In the genomic region with DNA sequence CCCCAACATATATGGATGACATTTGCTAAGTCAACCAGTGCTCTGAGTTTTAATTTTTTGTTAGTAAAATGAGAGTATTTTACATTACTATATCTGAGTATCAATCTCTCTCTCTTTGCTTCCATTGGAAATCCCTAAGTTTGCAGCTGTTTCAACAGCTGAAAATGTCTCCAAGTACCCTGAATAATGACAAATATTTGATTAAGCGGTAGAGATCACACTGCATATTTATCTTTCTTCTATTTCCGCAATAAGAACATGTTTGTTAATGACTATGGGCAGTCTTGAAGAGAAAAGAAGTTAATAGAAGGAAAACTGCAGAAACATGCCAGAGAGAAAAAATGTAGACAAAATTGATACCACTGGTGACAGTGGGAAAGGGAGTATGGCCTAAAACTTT, we compare ENCODE assay signal across 25 cellular contexts.
"Had no signal": no experiment of that assay in that cellular context is flagged by ENCODE, and none has a peak within 500 bp of the region (broad histone marks: within the 10 kb centered on the region; RNA-seq: fewer than 3 reads in every experiment).

No MANE protein-coding gene starts in this region.

- ATAC-seq: activated CD4-positive, alpha-beta T cell treated with anti-CD3 and anti-CD28 coated beads for 36 hours; PC-3 had no signal

- H3K4me1 Mint-ChIP-seq: activated CD4-positive, alpha-beta memory T cell treated with anti-CD3 and anti-CD28 coated beads, Interleukin-2, amount 10 ng/mL, durations not matched to agents 7 days and 5 days; activated CD4-positive, alpha-beta T cell treated with anti-CD3 and anti-CD28 coated beads for 36 hours; activated naive CD4-positive, alpha-beta T cell treated with anti-CD3 and anti-CD28 coated beads, Interleukin-2, amount 10 ng/mL, durations not matched to agents 7 days and 5 days; activated naive CD8-positive, alpha-beta T cell treated with anti-CD3 and anti-CD28 coated beads for 36 hours; IgD-negative memory B cell had no signal

- H3K4me3 ChIP-seq: breast epithelium, MG63, SK-N-MC had no signal

- H3K4me1 ChIP-seq: breast epithelium had no signal

- H3K4me3 Mint-ChIP-seq: activated CD4-positive, alpha-beta memory T cell treated with anti-CD3 and anti-CD28 coated beads, Interleukin-2, amount 10 ng/mL, durations not matched to agents 7 days and 5 days; activated CD4-positive, alpha-beta T cell treated with anti-CD3 and anti-CD28 coated beads for 36 hours; activated naive CD4-positive, alpha-beta T cell treated with anti-CD3 and anti-CD28 coated beads, Interleukin-2, amount 10 ng/mL, durations not matched to agents 7 days and 5 days; activated naive CD8-positive, alpha-beta T cell treated with anti-CD3 and anti-CD28 coated beads for 36 hours; IgD-negative memory B cell had no signal

- H3K27ac Mint-ChIP-seq: activated CD4-positive, alpha-beta memory T cell treated with anti-CD3 and anti-CD28 coated beads, Interleukin-2, amount 10 ng/mL, durations not matched to agents 7 days and 5 days; activated CD4-positive, alpha-beta T cell treated with anti-CD3 and anti-CD28 coated beads for 36 hours; activated naive CD4-positive, alpha-beta T cell treated with anti-CD3 and anti-CD28 coated beads, Interleukin-2, amount 10 ng/mL, durations not matched to agents 7 days and 5 days; activated naive CD8-positive, alpha-beta T cell treated with anti-CD3 and anti-CD28 coated beads for 36 hours; activated T-helper 2 cell treated with anti-CD3 and anti-CD28 coated beads, Interferon-gamma antibody, Interleukin-2, Interleukin-4, amounts not matched to agents 10 μg/mL and 5 μg/mL and 100 μg/mL, durations not matched to agents 14 hours and 24 hours and 36 hours; IgD-negative memory B cell had no signal

- H3K36me3 ChIP-seq: breast epithelium, MG63, WERI-Rb-1 had no signal

- H3K27me3 Mint-ChIP-seq: activated CD4-positive, alpha-beta memory T cell treated with anti-CD3 and anti-CD28 coated beads, Interleukin-2, amount 10 ng/mL, durations not matched to agents 7 days and 5 days; activated CD4-positive, alpha-beta T cell treated with anti-CD3 and anti-CD28 coated beads for 36 hours; activated naive CD4-positive, alpha-beta T cell treated with anti-CD3 and anti-CD28 coated beads, Interleukin-2, amount 10 ng/mL, durations not matched to agents 7 days and 5 days; activated naive CD8-positive, alpha-beta T cell treated with anti-CD3 and anti-CD28 coated beads for 36 hours; IgD-negative memory B cell had no signal

- H3K9me3 ChIP-seq: breast epithelium, MG63 had no signal

- DNase-seq: activated CD4-positive, alpha-beta memory T cell treated with anti-CD3 and anti-CD28 coated beads, Interleukin-2, amount 10 ng/mL, durations not matched to agents 7 days and 5 days; activated CD4-positive, alpha-beta T cell treated with anti-CD3 and anti-CD28 coated beads for 36 hours; activated CD4-positive, alpha-beta T cell treated with anti-CD3 and anti-CD28 coated beads, Interleukin-2, amount 50 U/mL, for 1 hour; activated gamma-delta T cell treated with Interleukin-2 at 50 U/mL for 16 hours; activated naive CD4-positive, alpha-beta T cell treated with anti-CD3 and anti-CD28 coated beads, Interleukin-2, amount 10 ng/mL, durations not matched to agents 7 days and 5 days; activated naive CD8-positive, alpha-beta T cell treated with anti-CD3 and anti-CD28 coated beads for 36 hours; activated T-cell treated with anti-CD3 and anti-CD28 coated beads for 4 hours; activated T-cell treated with anti-CD3 and anti-CD28 coated beads, Interleukin-2, amount 50 U/mL, for 48 hours; caudate nucleus; KG1; MG63; MV-4-11; NCI-H1092 treated with DMSO at 0.1 percent for 48 hours; NCI-H1417 treated with DMSO at 0.1 percent for 48 hours; NCI-H187; NCI-H2081; NCI-H510A treated with DMSO at 0.1 percent for 48 hours; NCI-H82; PC-3; T-helper 1 cell; WERI-Rb-1 had no signal

- H3K36me3 Mint-ChIP-seq: activated naive CD4-positive, alpha-beta T cell treated with anti-CD3 and anti-CD28 coated beads, Interleukin-2, amount 10 ng/mL, durations not matched to agents 7 days and 5 days; activated naive CD8-positive, alpha-beta T cell treated with anti-CD3 and anti-CD28 coated beads for 36 hours; IgD-negative memory B cell had no signal

- H3K27me3 ChIP-seq: breast epithelium, MG63 had no signal

- H3K27ac ChIP-seq: breast epithelium, SK-N-MC, WERI-Rb-1 had no signal
